Comparison of ENCODE assay signal across 10 cellular contexts in genomic region chr9:95103385-95104087, GRCh38.
DNase-seq lines count a peak whose midpoint lies in the region; ATAC-seq and TF ChIP-seq lines count a peak whose summit lies in the region.
"Had no signal": no experiment of that assay in that cellular context is flagged by ENCODE, and none has a peak within 500 bp of the region (broad histone marks: within the 10 kb centered on the region; RNA-seq: fewer than 3 reads in every experiment).

No MANE protein-coding gene starts in this region.

- H3K4ac ChIP-seq in mesendoderm (ENCODE audit: low read depth, low read length): no peak overlapping the region

- no peak overlapping the region for H2BK15ac ChIP-seq in mesendoderm (replicated peaks; ENCODE audit: low read depth)

- no peak overlapping the region for H3K4me3 ChIP-seq in epithelial cell of esophagus (ENCODE audit: low read length)
- H3K4me3 ChIP-seq in mesendoderm (ENCODE audit: low read length): no peak overlapping the region

- WGBS in mesendoderm (ENCODE audit: extremely low coverage, insufficient coverage, low lambda C conversion rate): no CpG with 5 or more reads among the region's 19 CpGs

- no peaks in the 10 kb centered on the region for H3K79me2 ChIP-seq in mesendoderm (ENCODE audit: control insufficient read depth, insufficient read depth, low read length)

- no peak overlapping the region for H3K56ac ChIP-seq in mesendoderm (ENCODE audit: low read length)

- H3K23ac ChIP-seq in mesendoderm (ENCODE audit: low read length): no peak overlapping the region

- H2BK120ac ChIP-seq in mesendoderm (ENCODE audit: low read depth, low read length): no peak overlapping the region

- no peak overlapping the region for H3K18ac ChIP-seq in mesendoderm (ENCODE audit: low read length)

- no peak overlapping the region for H3K27ac ChIP-seq in mesendoderm (ENCODE audit: low read depth, low read length)

- H4K5ac ChIP-seq in mesendoderm (ENCODE audit: low read length): no peak overlapping the region

- H3K27me3 ChIP-seq in mesendoderm (ENCODE audit: insufficient read depth, low read length, poor library complexity): no peaks in the 10 kb centered on the region

- H4K8ac ChIP-seq in mesendoderm (ENCODE audit: low read depth, low read length): no peak overlapping the region

- no peak for ATAC-seq in HG03108 (IDR thresholded peaks at IDR 0.05; ENCODE audit: unreplicated experiment)
- ATAC-seq in GM21360 (IDR thresholded peaks at IDR 0.05; ENCODE audit: unreplicated experiment): no peak

- no peak overlapping the region for H3K9ac ChIP-seq in mesendoderm (ENCODE audit: low read length)

- peak; percentile 50 for DNase-seq in 8988T
- DNase-seq in NCI-H510A (lab: John Stamatoyannopoulos, UW): peak; percentile 56
- no peak for DNase-seq in epithelial cell of esophagus (ENCODE audit: low read depth)
- DNase-seq in mesendoderm: peak; percentile 68
- DNase-seq in activated gamma-delta T cell treated with Interleukin-2 at 50 U/mL for 16 hours: no peak
- DNase-seq in inferior parietal cortex (ENCODE audit: extremely low spot score): no peak
- DNase-seq: activated naive CD4-positive, alpha-beta T cell; NCI-H1092 had no signal

- no peak overlapping the region for H2AK5ac ChIP-seq in mesendoderm (ENCODE audit: low read length)

- peaks cover 3% of the 10 kb centered on the region for H3K36me3 ChIP-seq in mesendoderm (ENCODE audit: control insufficient read depth, insufficient read depth, low read length)

- no peak overlapping the region for H3K4me2 ChIP-seq in mesendoderm (ENCODE audit: low read length)

- H3K4me1 ChIP-seq in mesendoderm (ENCODE audit: control insufficient read depth, low read depth, low read length): no peaks in the 10 kb centered on the region

- no peaks in the 10 kb centered on the region for H3K79me1 ChIP-seq in mesendoderm (ENCODE audit: low read length)

- peak; percentile 14 for TF ChIP-seq CTCF in epithelial cell of esophagus (IDR thresholded peaks at IDR 0.05; ENCODE audit: insufficient read depth, low read depth, low read length, missing control alignments)

- no peak overlapping the region for H2BK5ac ChIP-seq in mesendoderm (ENCODE audit: low read length)

Comparison
In these comparisons a context has a peak if more than half of its experiments do, and no peak if none do; other contexts are left out.
1. DNase-seq: peak in 8988T (single experiment), NCI-H510A (single experiment) and mesendoderm (single experiment); none in epithelial cell of esophagus (single experiment), activated gamma-delta T cell treated with Interleukin-2 at 50 U/mL for 16 hours (single experiment) and inferior parietal cortex (single experiment).